6 cellular contexts compared by ENCODE assay signal in the genomic region with DNA sequence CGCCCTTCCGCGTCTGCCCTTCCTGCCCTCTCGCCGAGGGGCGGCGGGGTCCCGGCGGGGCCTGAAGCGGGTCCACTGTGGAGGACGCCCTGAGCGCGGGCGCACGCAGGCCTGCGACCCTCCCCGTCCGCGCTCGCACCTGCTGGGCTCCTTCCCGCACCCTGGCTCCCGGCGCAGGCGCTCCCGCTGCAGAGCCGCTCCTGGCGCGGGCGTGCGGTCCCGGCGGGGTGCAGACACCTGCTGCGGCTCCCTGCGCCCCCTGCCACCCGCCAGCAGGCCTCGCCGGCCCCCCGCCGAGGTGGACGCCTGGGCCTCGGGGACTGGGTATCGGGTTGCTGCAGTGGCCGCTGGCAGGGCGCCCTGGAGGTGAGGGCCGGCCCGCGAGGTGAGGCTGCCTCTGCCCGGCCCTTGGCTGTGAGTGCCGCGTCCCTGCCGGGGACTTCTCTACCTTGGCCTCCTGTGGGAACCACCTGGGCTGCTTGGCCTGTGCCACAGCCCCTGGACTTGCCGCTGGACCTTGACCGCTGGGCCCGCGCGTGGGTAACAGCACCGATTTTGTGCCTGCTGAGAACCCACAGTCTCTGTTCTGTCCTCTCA. TPM values are rescaled to one million over a fixed set of nuclear protein-coding genes. Genes with fewer than 3 reads are reported as not detected.
DNase-seq lines count a peak whose midpoint lies in the region; ATAC-seq lines count a peak whose summit lies in the region.

No MANE protein-coding gene starts in this region.

- peak; percentile 47 for DNase-seq in astrocyte of the hippocampus (ENCODE audit: low read depth, low spot score)
- DNase-seq in naive thymus-derived CD8-positive, alpha-beta T cell: peak in 2 of 10 donors; percentile 33 to 37
- DNase-seq in NCI-H2029 treated with DMSO at 0.1 percent for 48 hours (lab: John Stamatoyannopoulos, UW): no peak
- no peak for DNase-seq in SKM-1 treated with dmso at 0.1 percent for 144 hours (lab: John Stamatoyannopoulos, UW; ENCODE audit: unreplicated experiment)

- peaks cover 8 to 36% (median 28%) of the 10 kb centered on the region in 4 donors for H3K4me1 Mint-ChIP-seq in naive thymus-derived CD8-positive, alpha-beta T cell

- peak overlapping the region in 4 of 10 donors; percentile 62 to 78 (median 70) for H3K27ac Mint-ChIP-seq in naive thymus-derived CD8-positive, alpha-beta T cell

- ATAC-seq in GM18498 (IDR thresholded peaks at IDR 0.05; ENCODE audit: unreplicated experiment): peak; percentile 20
- peak; percentile 12 for ATAC-seq in HG03097 (IDR thresholded peaks at IDR 0.05; ENCODE audit: low FRiP score, unreplicated experiment)
- ATAC-seq in naive thymus-derived CD8-positive, alpha-beta T cell: peak; percentile 4 to 12

- POLR2A ChIA-PET in naive thymus-derived CD8-positive, alpha-beta T cell (lab: Charles Lee): interaction anchor here (1.4 to 1.6 kb wide), 3 partner anchors 12 to 24 kb away, joined by 3 to 15 read pairs (median 3); a partner anchor contains a TSS

- no peaks in the 10 kb centered on the region for H3K9me3 Mint-ChIP-seq in naive thymus-derived CD8-positive, alpha-beta T cell

- H3K4me3 Mint-ChIP-seq in naive thymus-derived CD8-positive, alpha-beta T cell: peak overlapping the region; percentile 70 to 90 (median 81)

- no peaks in the 10 kb centered on the region for H3K36me3 Mint-ChIP-seq in naive thymus-derived CD8-positive, alpha-beta T cell

- H3K27me3 Mint-ChIP-seq in naive thymus-derived CD8-positive, alpha-beta T cell: no peaks in the 10 kb centered on the region

RNA-seq across cellular contexts. Expression of a gene that starts 0.6 kb away (rescaled TPM):
- 10 to 100 TPM; 83.2 to 86.8 TPM for total RNA-seq in naive thymus-derived CD8-positive, alpha-beta T cell
- 10 to 100 TPM; 27.2 to 42.4 (median 32.9) TPM for polyA plus RNA-seq in naive thymus-derived CD8-positive, alpha-beta T cell

RNA-seq across cellular contexts. Expression of a gene that starts 12.7 kb away (rescaled TPM):
- 100 to 1,000 TPM; 111 to 113 TPM for total RNA-seq in naive thymus-derived CD8-positive, alpha-beta T cell
- 10 to 100 TPM; 20.9 to 34.4 (median 23.0) TPM for polyA plus RNA-seq in naive thymus-derived CD8-positive, alpha-beta T cell

RNA-seq across cellular contexts. Expression of a gene that starts 15.8 kb away (rescaled TPM):
- total RNA-seq in naive thymus-derived CD8-positive, alpha-beta T cell: 10 to 100 TPM; 25.5 to 27.5 TPM
- polyA plus RNA-seq in naive thymus-derived CD8-positive, alpha-beta T cell: 10 to 100 TPM in 1 of 3 donors, 1 to 10 TPM in 2; 5.5 to 15.7 (median 7.7) TPM

RNA-seq across cellular contexts. Expression of a gene that starts 27.4 kb away (rescaled TPM):
- total RNA-seq in naive thymus-derived CD8-positive, alpha-beta T cell: 10 to 100 TPM; 76.9 to 80.7 TPM
- polyA plus RNA-seq in naive thymus-derived CD8-positive, alpha-beta T cell: 10 to 100 TPM; 26.2 to 32.8 (median 29.8) TPM

RNA-seq across cellular contexts. Expression of a gene that starts 54.4 kb away (rescaled TPM):
- total RNA-seq in naive thymus-derived CD8-positive, alpha-beta T cell: 100 to 1,000 TPM in 1 of 2 experiments, 10 to 100 TPM in 1; 93.5 to 104 TPM
- 10 to 100 TPM; 36.7 to 46.5 (median 43.0) TPM for polyA plus RNA-seq in naive thymus-derived CD8-positive, alpha-beta T cell
